In the genomic region with DNA sequence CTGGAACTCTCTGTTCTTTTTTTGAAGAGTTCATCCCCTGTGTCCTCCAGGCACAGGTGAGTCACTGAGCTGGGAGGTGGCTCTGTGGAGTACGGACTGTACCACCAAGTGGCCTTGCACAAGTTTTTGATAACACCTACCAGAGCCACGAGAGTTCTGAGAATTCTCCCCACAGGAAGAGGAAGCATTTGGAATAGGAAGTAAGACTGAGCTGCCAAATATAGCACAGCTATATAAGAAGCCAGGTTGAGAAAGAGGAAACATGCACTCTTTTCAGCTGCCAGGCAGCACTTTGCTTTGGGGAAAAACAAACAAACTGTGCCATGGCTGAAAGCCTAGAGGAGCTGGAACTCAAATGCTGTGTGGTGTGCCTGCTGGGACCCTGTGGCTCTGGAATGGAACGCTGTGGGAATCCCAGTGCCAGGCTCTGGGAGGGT, we compare ENCODE assay signal across 8 cellular contexts.
DNase-seq lines count a peak whose midpoint lies in the region; ATAC-seq, FAIRE-seq and TF ChIP-seq lines count a peak whose summit lies in the region.

No MANE protein-coding gene starts in this region.

- FAIRE-seq in GM18507 (lab: Jason Lieb, UNC) (peak; percentile 38), GM12892 (lab: Jason Lieb, UNC) (no peak)

- intact Hi-C loops in activated T-helper 1 cell treated with anti-CD3 and anti-CD28 coated beads, Interleukin-12 subunit alpha, Interleukin-12 subunit beta, Interleukin-2, Interleukin-4 antibody, amounts not matched to agents 30 ng/mL and 10 ng/mL and 1 ng/mL, durations not matched to agents 14 hours and 24 hours and 36 hours (cut with micrococcal nuclease) = loop anchor here (1.0 to 2.0 kb wide), 9 partner anchors 9 to 287 kb away; a partner anchor contains a TSS
- intact Hi-C loops in Right ventricle myocardium superior (cut with DNase I) = no loop called here

- no peak overlapping the region for H3K4me3 ChIP-seq in skeletal muscle satellite cell (ENCODE audit: low read length)

- peak overlapping the region; percentile 28 for H3K9ac ChIP-seq in skeletal muscle satellite cell (ENCODE audit: low read depth, low read length)

- H3K27ac Mint-ChIP-seq in activated T-helper 1 cell treated with anti-CD3 and anti-CD28 coated beads, Interleukin-12 subunit alpha, Interleukin-12 subunit beta, Interleukin-2, Interleukin-4 antibody, amounts not matched to agents 30 ng/mL and 10 ng/mL and 1 ng/mL, durations not matched to agents 14 hours and 24 hours and 36 hours = peak overlapping the region; percentile 87

- ATAC-seq in Right ventricle myocardium superior (ENCODE audit: poor library complexity) (peak; percentile 81), HG03139 (IDR thresholded peaks at IDR 0.05; ENCODE audit: unreplicated experiment) (no peak)

- H3K4me3 Mint-ChIP-seq in activated T-helper 1 cell treated with anti-CD3 and anti-CD28 coated beads, Interleukin-12 subunit alpha, Interleukin-12 subunit beta, Interleukin-2, Interleukin-4 antibody, amounts not matched to agents 30 ng/mL and 10 ng/mL and 1 ng/mL, durations not matched to agents 14 hours and 24 hours and 36 hours = peak overlapping the region; percentile 9

- H3K36me3 ChIP-seq in skeletal muscle satellite cell (ENCODE audit: insufficient read depth, low read length) = no peaks in the 10 kb centered on the region

- peaks cover 4% of the 10 kb centered on the region for H3K36me3 Mint-ChIP-seq in activated T-helper 1 cell treated with anti-CD3 and anti-CD28 coated beads, Interleukin-12 subunit alpha, Interleukin-12 subunit beta, Interleukin-2, Interleukin-4 antibody, amounts not matched to agents 30 ng/mL and 10 ng/mL and 1 ng/mL, durations not matched to agents 14 hours and 24 hours and 36 hours (ENCODE audit: low read depth)

- no peak for DNase-seq in GM18507 (ENCODE audit: extremely low spot score, insufficient read length, low read depth)
- peak; percentile 83 for DNase-seq in LHCN-M2 (ENCODE audit: low read depth)
- peak; percentile 55 for DNase-seq in activated T-helper 1 cell treated with anti-CD3 and anti-CD28 coated beads, Interleukin-12 subunit alpha, Interleukin-12 subunit beta, Interleukin-2, Interleukin-4 antibody, amounts not matched to agents 30 ng/mL and 10 ng/mL and 1 ng/mL, durations not matched to agents 14 hours and 24 hours and 36 hours (ENCODE audit: low spot score)
- DNase-seq in Right ventricle myocardium superior = peak; percentile 56
- DNase-seq in GM12892 (ENCODE audit: insufficient read length) = no peak
- DNase-seq in DMS 273 treated with DMSO at 0.1 percent for 48 hours (lab: John Stamatoyannopoulos, UW) = no peak

- peaks cover 36% of the 10 kb centered on the region for H3K4me1 ChIP-seq in skeletal muscle satellite cell (ENCODE audit: control insufficient read depth, insufficient read depth, low read length)

- H3K27me3 ChIP-seq in skeletal muscle satellite cell (ENCODE audit: control insufficient read depth, insufficient read depth, low read length) = no peaks in the 10 kb centered on the region

- H3K4me1 Mint-ChIP-seq in activated T-helper 1 cell treated with anti-CD3 and anti-CD28 coated beads, Interleukin-12 subunit alpha, Interleukin-12 subunit beta, Interleukin-2, Interleukin-4 antibody, amounts not matched to agents 30 ng/mL and 10 ng/mL and 1 ng/mL, durations not matched to agents 14 hours and 24 hours and 36 hours (ENCODE audit: low read depth) = peaks cover 82% of the 10 kb centered on the region

- TF ChIP-seq POLR2A in GM12892 (IDR thresholded peaks at IDR 0.05; ENCODE audit: low read depth, low read length) = no peak

- no peaks in the 10 kb centered on the region for H3K9me3 Mint-ChIP-seq in activated T-helper 1 cell treated with anti-CD3 and anti-CD28 coated beads, Interleukin-12 subunit alpha, Interleukin-12 subunit beta, Interleukin-2, Interleukin-4 antibody, amounts not matched to agents 30 ng/mL and 10 ng/mL and 1 ng/mL, durations not matched to agents 14 hours and 24 hours and 36 hours

- peak overlapping the region; percentile 55 for H3K4me2 ChIP-seq in skeletal muscle satellite cell (ENCODE audit: low read length)

- no peaks in the 10 kb centered on the region for H3K27me3 Mint-ChIP-seq in activated T-helper 1 cell treated with anti-CD3 and anti-CD28 coated beads, Interleukin-12 subunit alpha, Interleukin-12 subunit beta, Interleukin-2, Interleukin-4 antibody, amounts not matched to agents 30 ng/mL and 10 ng/mL and 1 ng/mL, durations not matched to agents 14 hours and 24 hours and 36 hours (ENCODE audit: insufficient read depth)

- H3K9me3 ChIP-seq in skeletal muscle satellite cell (replicated peaks; ENCODE audit: low read length) = no peaks in the 10 kb centered on the region

Comparison
In these comparisons a context has a peak if more than half of its experiments do, and no peak if none do; other contexts are left out.
1. DNase-seq: peak in LHCN-M2 (single experiment), activated T-helper 1 cell treated with anti-CD3 and anti-CD28 coated beads, Interleukin-12 subunit alpha, Interleukin-12 subunit beta, Interleukin-2, Interleukin-4 antibody, amounts not matched to agents 30 ng/mL and 10 ng/mL and 1 ng/mL, durations not matched to agents 14 hours and 24 hours and 36 hours (single experiment) and Right ventricle myocardium superior (single experiment); none in GM18507 (single experiment), GM12892 (single experiment) and DMS 273 treated with DMSO at 0.1 percent for 48 hours (single experiment).